ENCODE assay signal across 15 cellular contexts in the genomic region with DNA sequence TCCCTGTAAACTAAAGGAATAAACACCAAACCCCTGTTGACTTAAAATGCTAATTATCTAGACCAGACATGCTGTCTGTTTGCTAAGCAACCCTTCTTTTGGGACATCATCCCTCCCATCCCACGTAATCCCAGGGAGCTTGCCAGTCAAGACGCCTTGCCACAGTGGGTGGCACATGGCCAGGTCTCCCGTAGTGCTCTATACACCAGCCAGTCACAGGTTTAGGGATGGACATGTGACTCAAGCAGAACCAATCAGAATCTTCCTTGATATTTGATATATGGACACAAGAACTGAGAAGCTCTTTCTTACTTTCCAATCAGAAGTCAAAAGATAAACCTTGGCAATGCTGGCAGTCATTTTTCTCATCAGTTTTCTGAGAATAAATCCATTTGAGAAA.
"Had no signal": no experiment of that assay in that cellular context is flagged by ENCODE, and none has a peak within 500 bp of the region (broad histone marks: within the 10 kb centered on the region; RNA-seq: fewer than 3 reads in every experiment).

No MANE protein-coding gene starts in this region.

- H3K36me3 ChIP-seq: breast epithelium, prostate gland, spleen had no signal

- H3K27ac ChIP-seq: breast epithelium, prostate gland, right lobe of liver, spleen had no signal

- H3K9me3 ChIP-seq: breast epithelium, prostate gland, right lobe of liver, spleen had no signal

- H3K4me3 ChIP-seq: breast epithelium, lung, prostate gland, right lobe of liver, spleen had no signal

- DNase-seq: activated CD4-positive, alpha-beta memory T cell treated with anti-CD3 and anti-CD28 coated beads for 36 hours; activated CD8-positive, alpha-beta memory T cell treated with anti-CD3 and anti-CD28 coated beads, Interleukin-2, amount 50 U/mL, for 48 hours; activated naive CD4-positive, alpha-beta T cell; aorta; dermis blood vessel endothelial cell; midbrain; naive thymus-derived CD4-positive, alpha-beta T cell; right lobe of liver; spleen; stimulated activated CD4-positive, alpha-beta T cell treated with anti-CD3 and anti-CD28 coated beads, Interleukin-1b, Interleukin-23, amount 100 ng/mL, for 48 hours; trophoblast cell had no signal

- ATAC-seq: naive thymus-derived CD4-positive, alpha-beta T cell; right lobe of liver; stimulated activated memory B cell treated with anti-CD40 and anti-IgM and Interleukin-4, amounts not matched to agents 10 μg/mL and 1 μg/mL and 100 μg/mL, for 72 hours had no signal

- H3K27me3 ChIP-seq: breast epithelium, right lobe of liver, spleen had no signal

- H3K4me1 ChIP-seq: breast epithelium, prostate gland had no signal
